19 cellular contexts compared by ENCODE assay signal in the genomic region with DNA sequence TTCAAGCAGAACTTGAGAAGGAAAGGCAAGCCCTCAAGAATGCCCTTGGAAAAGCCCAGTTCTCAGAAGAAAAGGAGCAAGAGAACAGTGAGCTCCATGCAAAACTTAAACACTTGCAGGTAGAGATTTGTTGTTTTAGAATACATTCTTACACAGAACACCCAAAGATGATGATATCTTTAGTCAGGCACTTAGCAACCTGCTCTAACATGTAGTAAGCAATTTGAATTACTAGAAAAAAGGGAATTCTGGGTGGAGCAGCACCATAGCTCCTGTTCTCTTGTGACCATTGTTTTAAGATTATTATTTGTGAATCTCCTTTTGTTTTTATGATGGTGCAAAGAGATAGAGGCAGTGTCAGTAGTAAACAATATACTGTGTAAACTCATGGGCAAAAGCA.
"Had no signal": no experiment of that assay in that cellular context is flagged by ENCODE, and none has a peak within 500 bp of the region (broad histone marks: within the 10 kb centered on the region; RNA-seq: fewer than 3 reads in every experiment).

No MANE protein-coding gene starts in this region.

- H3K36me3 ChIP-seq: ovary had no signal

- H3K27me3 ChIP-seq: body of pancreas, gastroesophageal sphincter, heart right ventricle, ovary, sigmoid colon, thyroid gland had no signal

- ATAC-seq: body of pancreas; gastroesophageal sphincter; heart right ventricle; left cardiac atrium; lower lobe of right lung; stimulated activated naive B cell treated with anti-CD40 and anti-IgM and Interleukin-4, amounts not matched to agents 10 μg/mL and 1 μg/mL and 100 μg/mL, for 72 hours had no signal

- H3K27ac ChIP-seq: body of pancreas, coronary artery, gastroesophageal sphincter, heart right ventricle, lower lobe of right lung, ovary, sigmoid colon, thyroid gland had no signal

- H3K27me3 Mint-ChIP-seq: activated B cell treated with CpG ODN at 0.5 μM for 24 hours; central memory CD8-positive, alpha-beta T cell; stimulated activated naive B cell treated with anti-CD40 and anti-IgM and Interleukin-4, amounts not matched to agents 10 μg/mL and 1 μg/mL and 100 μg/mL, for 72 hours had no signal

- H3K9me3 ChIP-seq: body of pancreas, gastroesophageal sphincter, heart right ventricle, lower lobe of right lung, ovary, sigmoid colon, SK-N-SH, thyroid gland had no signal

- DNase-seq: activated B cell treated with CpG ODN at 0.5 μM for 24 hours; activated CD4-positive, alpha-beta T cell treated with anti-CD3 and anti-CD28 coated beads for 48 hours; activated naive CD4-positive, alpha-beta T cell treated with anti-CD3 and anti-CD28 coated beads, Interleukin-2, amount 50 U/mL, for 16 hours; amniotic stem cell; body of pancreas; effector CD8-positive, alpha-beta T cell; heart right ventricle; left cardiac atrium; lower lobe of right lung; midbrain; ovary; sigmoid colon; SK-N-SH; stimulated activated CD4-positive, alpha-beta T cell treated with anti-CD3 and anti-CD28 coated beads, Interleukin-12 subunit alpha, Interleukin-12 subunit beta, amount 100 ng/mL, for 4 hours; stimulated activated naive B cell treated with anti-CD40 and anti-IgM and Interleukin-4, amounts not matched to agents 10 μg/mL and 1 μg/mL and 100 μg/mL, for 72 hours; thyroid gland had no signal

- H3K4me1 ChIP-seq: body of pancreas, gastroesophageal sphincter, lower lobe of right lung, sigmoid colon, thyroid gland had no signal

- H3K9me3 Mint-ChIP-seq: activated B cell treated with CpG ODN at 0.5 μM for 24 hours; central memory CD8-positive, alpha-beta T cell; stimulated activated naive B cell treated with anti-CD40 and anti-IgM and Interleukin-4, amounts not matched to agents 10 μg/mL and 1 μg/mL and 100 μg/mL, for 72 hours had no signal

- H3K4me2 ChIP-seq: SK-N-SH had no signal

- H3K9me2 ChIP-seq: SK-N-SH had no signal

- H3K4me3 Mint-ChIP-seq: activated B cell treated with CpG ODN at 0.5 μM for 24 hours; central memory CD8-positive, alpha-beta T cell; stimulated activated naive B cell treated with anti-CD40 and anti-IgM and Interleukin-4, amounts not matched to agents 10 μg/mL and 1 μg/mL and 100 μg/mL, for 72 hours had no signal

- H3K4me3 ChIP-seq: body of pancreas, coronary artery, gastroesophageal sphincter, heart right ventricle, lower lobe of right lung, ovary, sigmoid colon, thyroid gland had no signal
